ENCODE assay signal across 8 cellular contexts in the genomic region with DNA sequence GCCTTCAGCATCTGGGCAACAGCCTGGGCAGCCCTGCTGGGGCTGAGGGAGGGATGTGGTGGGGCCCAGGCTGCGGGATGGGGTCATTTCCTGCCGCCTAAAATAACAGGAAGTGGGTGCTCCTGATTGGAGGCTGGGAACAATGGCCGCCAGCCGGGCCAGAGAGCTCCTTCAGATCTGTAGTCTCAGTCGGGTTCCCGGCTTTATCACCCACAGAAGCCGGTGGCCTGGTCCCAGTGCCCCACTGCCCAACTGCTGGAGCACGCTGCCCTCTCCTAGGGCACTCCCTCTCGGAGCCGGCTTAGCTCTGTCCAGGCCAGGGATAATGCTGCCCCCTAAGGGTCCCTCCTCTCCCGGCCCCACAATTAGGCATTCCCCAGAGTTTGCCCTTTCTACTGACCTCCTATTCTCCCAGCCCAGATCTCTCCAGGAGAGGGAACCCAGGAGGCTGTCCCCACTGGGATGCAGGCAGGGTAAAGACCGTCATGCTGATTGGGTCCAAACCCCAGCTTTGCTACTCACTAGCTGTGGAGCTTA. TPM values are rescaled to one million over a fixed set of nuclear protein-coding genes. Genes with fewer than 3 reads are reported as not detected.
DNase-seq lines count a peak whose midpoint lies in the region; ATAC-seq and TF ChIP-seq lines count a peak whose summit lies in the region.

No MANE protein-coding gene starts in this region.

- H3K9me2 ChIP-seq in neural cell (ENCODE audit: insufficient read depth, low read length), result no peaks in the 10 kb centered on the region

- TF ChIP-seq RAD21 in neural cell (conservative IDR thresholded peaks at IDR 0.05), result no peak

- TF ChIP-seq POLR2A in GM19099 (IDR thresholded peaks at IDR 0.05; ENCODE audit: extremely low read depth, insufficient read length, low read depth) (peak; percentile 77), upper lobe of left lung (IDR thresholded peaks at IDR 0.05) (peak in 1 of 4 donors; percentile 49)

- no peaks in the 10 kb centered on the region for H3K9me3 ChIP-seq in neural cell (ENCODE audit: low read length)
- H3K9me3 ChIP-seq in upper lobe of left lung, result no peaks in the 10 kb centered on the region

- peak; percentile 66 for DNase-seq in activated effector memory CD4-positive, alpha-beta T cell treated with Interleukin-2 at 50 U/mL for 16 hours
- DNase-seq in fibroblast of villous mesenchyme (ENCODE audit: low read depth) (peak; percentile 64), upper lobe of left lung (peak; percentile 74 to 81)

- peaks cover 36% of the 10 kb centered on the region for H4K20me1 ChIP-seq in neural cell (ENCODE audit: insufficient read depth)

- H3K79me2 ChIP-seq in ACC112 (ENCODE audit: control insufficient read depth, insufficient read depth, low read length, unreplicated experiment) (peaks cover 96% of the 10 kb centered on the region), neural cell (replicated peaks; ENCODE audit: insufficient read depth, low read length) (peaks cover 96% of the 10 kb centered on the region)

- peak; percentile 48 for TF ChIP-seq CTCF in fibroblast of villous mesenchyme (IDR thresholded peaks at IDR 0.05; ENCODE audit: insufficient read depth, low read depth, low read length)
- peak; percentile 25 for TF ChIP-seq CTCF in neural cell (IDR thresholded peaks at IDR 0.05; ENCODE audit: poor library complexity, severe bottlenecking)
- TF ChIP-seq CTCF in upper lobe of left lung (IDR thresholded peaks at IDR 0.05), result peak in 4 of 6 experiments; percentile 18 to 31 (median 25)

- no peaks in the 10 kb centered on the region for H3F3A ChIP-seq in neural cell (ENCODE audit: insufficient read depth, low read length, poor library complexity, severe bottlenecking)

- H2AFZ ChIP-seq in ACC112 (ENCODE audit: low read length, unreplicated experiment), result peak overlapping the region; percentile 29
- no peak overlapping the region for H2AFZ ChIP-seq in neural cell (ENCODE audit: low read depth, low read length)

- H3K9ac ChIP-seq in neural cell (ENCODE audit: low read length), result peak overlapping the region; percentile 38

- H3K27me3 ChIP-seq in ACC112 (ENCODE audit: insufficient read depth, low read length), result no peaks in the 10 kb centered on the region
- H3K27me3 ChIP-seq in neural cell (ENCODE audit: insufficient read depth, low read depth, low read length), result no peaks in the 10 kb centered on the region
- no peaks in the 10 kb centered on the region for H3K27me3 ChIP-seq in upper lobe of left lung

- 10% methylated on average over 12 of the region's 12 CpGs; no CpG with 5 or more reads in 1 of the 2 donors for WGBS in upper lobe of left lung, 2 donors

- H3K36me3 ChIP-seq in ACC112 (ENCODE audit: insufficient read depth, low read length) (no peaks in the 10 kb centered on the region), neural cell (ENCODE audit: insufficient read depth, low read length) (no peaks in the 10 kb centered on the region), upper lobe of left lung (peaks cover 0 to 5% (median 0%) of the 10 kb centered on the region in 4 donors)

- peak overlapping the region; percentile 76 for H3K4me2 ChIP-seq in neural cell (ENCODE audit: low read length)

- no peak for TF ChIP-seq EP300 in neural cell (conservative IDR thresholded peaks at IDR 0.05; ENCODE audit: poor library complexity, severe bottlenecking)
- TF ChIP-seq EP300 in upper lobe of left lung (IDR thresholded peaks at IDR 0.05), result peak in 2 of 4 donors; percentile 9 to 31

- H3K4me3 ChIP-seq in ACC112 (ENCODE audit: low read depth, low read length) (peak overlapping the region; percentile 68), fibroblast of villous mesenchyme (ENCODE audit: low read depth, low read length) (peak overlapping the region; percentile 53), neural cell (ENCODE audit: low read length) (peak overlapping the region; percentile 63), upper lobe of left lung (peak overlapping the region in 3 of 4 donors; percentile 31 to 42 (median 41))

- H3K4me1 ChIP-seq in ACC112 (ENCODE audit: control insufficient read depth, insufficient read depth, low read length, unreplicated experiment), result peaks cover 61% of the 10 kb centered on the region
- H3K4me1 ChIP-seq in upper lobe of left lung, result peaks cover 65 to 82% (median 73%) of the 10 kb centered on the region in 4 donors

- H3K27ac ChIP-seq in ACC112 (ENCODE audit: low read depth, low read length) (peak overlapping the region; percentile 79), neural cell (ENCODE audit: low read length) (no peak overlapping the region), upper lobe of left lung (peak overlapping the region; percentile 86 to 100 (median 100))

- ATAC-seq in upper lobe of left lung (ENCODE audit: low FRiP score in 2 of 2) (peak; percentile 55), GM21717 (IDR thresholded peaks at IDR 0.05; ENCODE audit: unreplicated experiment) (no peak)

TF ChIP-seq in PFSK-1, 5 proteins besides CTCF, POLR2A, EP300 and RAD21:
- TF ChIP-seq FOXP2 (optimal IDR thresholded peaks at IDR 0.05; ENCODE audit: borderline replicate concordance, extremely low read depth, extremely low read length, insufficient read depth) (peak; percentile 65), SIN3A (IDR thresholded peaks at IDR 0.05; ENCODE audit: borderline replicate concordance, insufficient read depth, low read length) (no peak)

TF ChIP-seq in neural cell, 6 proteins besides CTCF, POLR2A, EP300 and RAD21:
- TF ChIP-seq EZH2 (IDR thresholded peaks at IDR 0.05; ENCODE audit: borderline replicate concordance, insufficient read depth, low read length, poor library complexity, severe bottlenecking) (no peak), MXI1 (conservative IDR thresholded peaks at IDR 0.05; ENCODE audit: poor library complexity, severe bottlenecking) (no peak), SMC3 (conservative IDR thresholded peaks at IDR 0.05; ENCODE audit: poor library complexity) (no peak), POLR2AphosphoS5 (IDR thresholded peaks at IDR 0.05) (no peak), TAF1 (IDR thresholded peaks at IDR 0.05; ENCODE audit: low read depth) (no peak)
- TF ChIP-seq, protein P1, sequence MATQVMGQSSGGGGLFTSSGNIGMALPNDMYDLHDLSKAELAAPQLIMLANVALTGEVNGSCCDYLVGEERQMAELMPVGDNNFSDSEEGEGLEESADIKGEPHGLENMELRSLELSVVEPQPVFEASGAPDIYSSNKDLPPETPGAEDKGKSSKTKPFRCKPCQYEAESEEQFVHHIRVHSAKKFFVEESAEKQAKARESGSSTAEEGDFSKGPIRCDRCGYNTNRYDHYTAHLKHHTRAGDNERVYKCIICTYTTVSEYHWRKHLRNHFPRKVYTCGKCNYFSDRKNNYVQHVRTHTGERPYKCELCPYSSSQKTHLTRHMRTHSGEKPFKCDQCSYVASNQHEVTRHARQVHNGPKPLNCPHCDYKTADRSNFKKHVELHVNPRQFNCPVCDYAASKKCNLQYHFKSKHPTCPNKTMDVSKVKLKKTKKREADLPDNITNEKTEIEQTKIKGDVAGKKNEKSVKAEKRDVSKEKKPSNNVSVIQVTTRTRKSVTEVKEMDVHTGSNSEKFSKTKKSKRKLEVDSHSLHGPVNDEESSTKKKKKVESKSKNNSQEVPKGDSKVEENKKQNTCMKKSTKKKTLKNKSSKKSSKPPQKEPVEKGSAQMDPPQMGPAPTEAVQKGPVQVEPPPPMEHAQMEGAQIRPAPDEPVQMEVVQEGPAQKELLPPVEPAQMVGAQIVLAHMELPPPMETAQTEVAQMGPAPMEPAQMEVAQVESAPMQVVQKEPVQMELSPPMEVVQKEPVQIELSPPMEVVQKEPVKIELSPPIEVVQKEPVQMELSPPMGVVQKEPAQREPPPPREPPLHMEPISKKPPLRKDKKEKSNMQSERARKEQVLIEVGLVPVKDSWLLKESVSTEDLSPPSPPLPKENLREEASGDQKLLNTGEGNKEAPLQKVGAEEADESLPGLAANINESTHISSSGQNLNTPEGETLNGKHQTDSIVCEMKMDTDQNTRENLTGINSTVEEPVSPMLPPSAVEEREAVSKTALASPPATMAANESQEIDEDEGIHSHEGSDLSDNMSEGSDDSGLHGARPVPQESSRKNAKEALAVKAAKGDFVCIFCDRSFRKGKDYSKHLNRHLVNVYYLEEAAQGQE (IDR thresholded peaks at IDR 0.05; ENCODE audit: borderline replicate concordance), result no peak

RNA-seq across cellular contexts. Expression of a gene that starts 5.1 kb away (rescaled TPM):
- 246 TPM for polyA plus RNA-seq in PFSK-1 (2012; ENCODE audit: insufficient read length, low read depth)
- 142 and 187 TPM in 2 replicates for total RNA-seq in fibroblast of villous mesenchyme
- polyA plus RNA-seq in neural cell, result 142 and 156 TPM in 2 replicates
- polyA minus RNA-seq in neural cell, result 102 and 119 TPM in 2 replicates
- total RNA-seq in upper lobe of left lung, result 100 to 1,000 TPM; 129 to 290 (median 153) TPM

RNA-seq across cellular contexts. Expression of a gene that starts 11.7 kb away (rescaled TPM):
- 160 TPM for polyA plus RNA-seq in PFSK-1 (2012; ENCODE audit: insufficient read length, low read depth)
- total RNA-seq in fibroblast of villous mesenchyme (94.6 and 102 TPM in 2 replicates), upper lobe of left lung (100 to 1,000 TPM in 2 of 6 donors, 10 to 100 TPM in 4; 65.8 to 120 (median 75.5) TPM)
- polyA plus RNA-seq in neural cell, result 236 and 278 TPM in 2 replicates
- 76.0 and 81.1 TPM in 2 replicates for polyA minus RNA-seq in neural cell

RNA-seq across cellular contexts. Expression of a gene that starts 36.0 kb away (rescaled TPM):
- polyA plus RNA-seq in PFSK-1 (2012; ENCODE audit: insufficient read length, low read depth), result not detected
- 4.7 and 6.8 TPM in 2 replicates for total RNA-seq in fibroblast of villous mesenchyme
- polyA plus RNA-seq in neural cell, result 0.98 TPM in 1 of 2 replicates, not detected in the other
- polyA minus RNA-seq in neural cell, result not detected in 2 replicates
- total RNA-seq in upper lobe of left lung, result 10 to 100 TPM in 3 of 6 donors, 1 to 10 TPM in 3; 2.5 to 20.8 (median 11.4) TPM
